1 cellular context compared by ENCODE assay signal in genomic region chr3:106172780-106173179, GRCh38.
TF ChIP-seq lines count a peak whose summit lies in the region.

No MANE protein-coding gene starts in this region.

TF ChIP-seq in GM12878, 131 proteins besides CTCF, POLR2A, EP300 and RAD21 (continued from another document):
- TF ChIP-seq ZBTB40 (IDR thresholded peaks at IDR 0.05; ENCODE audit: borderline replicate concordance) (no peak), CREB1 (IDR thresholded peaks at IDR 0.05; ENCODE audit: low read depth) (peak; percentile 45; the same call in 1 of the 2 replicates), RBBP5 (conservative IDR thresholded peaks at IDR 0.05) (no peak), RAD51 (IDR thresholded peaks at IDR 0.05) (no peak), BCL11A (IDR thresholded peaks at IDR 0.05; ENCODE audit: low read depth, low read length) (peak; percentile 86), NR2C2 (IDR thresholded peaks at IDR 0.05; ENCODE audit: borderline replicate concordance, control insufficient read depth, insufficient read length, low read depth) (no peak), USF2 (IDR thresholded peaks at IDR 0.05; ENCODE audit: borderline replicate concordance, low read depth, low read length) (no peak), SMAD5 (IDR thresholded peaks at IDR 0.05; ENCODE audit: low read depth) (no peak), MEF2A (IDR thresholded peaks at IDR 0.05; ENCODE audit: insufficient read depth, low read depth, low read length) (peak; percentile 84), MXI1 (IDR thresholded peaks at IDR 0.05; ENCODE audit: low read depth, low read length) (peak; percentile 46; the same call in 1 of the 2 replicates), MTA2 (IDR thresholded peaks at IDR 0.05; ENCODE audit: low read depth) (peak; percentile 96), JUNB (IDR thresholded peaks at IDR 0.05) (peak; percentile 92), MEF2B (IDR thresholded peaks at IDR 0.05; ENCODE audit: partially characterized antibody, poor library complexity, severe bottlenecking) (peak; percentile 66), ATF7 (IDR thresholded peaks at IDR 0.05; ENCODE audit: low read depth) (peak; percentile 92), CREM (IDR thresholded peaks at IDR 0.05; ENCODE audit: low read depth) (0 out of 2 replicates have a peak, but pooled peaks have one; percentile 33), MLLT1 (IDR thresholded peaks at IDR 0.05) (peak; percentile 93), ZNF207 (IDR thresholded peaks at IDR 0.05; ENCODE audit: borderline replicate concordance) (no peak), CBFB (IDR thresholded peaks at IDR 0.05; ENCODE audit: low read depth) (peak; percentile 84), ELK1 (IDR thresholded peaks at IDR 0.05; ENCODE audit: low read depth, low read length) (no peak), CUX1 (IDR thresholded peaks at IDR 0.05; ENCODE audit: insufficient replicate concordance, low read depth, low read length) (peak; percentile 61), IKZF2 (IDR thresholded peaks at IDR 0.05) (peak in 1 of 2 experiments; percentile 39; a peak in 2 of 4 replicates), ZNF24 (IDR thresholded peaks at IDR 0.05) (0 out of 2 replicates have a peak, but pooled peaks have one; percentile 30), SIN3A (IDR thresholded peaks at IDR 0.05; ENCODE audit: low read depth, low read length) (no peak), STAT3 (IDR thresholded peaks at IDR 0.05; ENCODE audit: low read depth, low read length) (no peak), SMARCA5 (IDR thresholded peaks at IDR 0.05) (no peak), PML (IDR thresholded peaks at IDR 0.05; ENCODE audit: low read length) (no peak; the same call in 1 of the 2 replicates), BCL3 (IDR thresholded peaks at IDR 0.05; ENCODE audit: borderline replicate concordance, insufficient read depth, low read depth, low read length, poor library complexity, severe bottlenecking) (peak; percentile 74)
TF ChIP-seq in GM12878: peak in this region for 31.
